1 cellular context compared by ENCODE assay signal in the genomic region with DNA sequence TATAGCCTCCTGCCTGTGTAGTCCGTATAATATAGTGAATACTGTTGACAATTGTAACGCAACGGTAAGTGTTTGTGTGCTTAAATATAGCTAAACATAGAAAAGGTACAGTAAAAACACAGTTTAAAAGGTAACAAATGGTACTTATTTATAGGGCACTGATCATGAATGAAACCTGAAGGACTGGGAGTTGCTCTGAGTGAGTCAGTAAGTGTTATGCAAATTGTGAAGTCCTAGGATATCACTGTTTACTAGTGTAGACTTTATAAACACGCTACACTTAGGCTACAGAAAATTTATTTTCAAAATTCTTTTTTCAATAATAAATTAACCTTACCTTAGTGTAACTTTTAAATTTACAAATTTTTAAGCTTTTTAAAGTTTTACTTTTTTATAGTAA.
TF ChIP-seq lines count a peak whose summit lies in the region.

No MANE protein-coding gene starts in this region.

TF ChIP-seq in GM23338, 12 proteins besides CTCF, POLR2A, EP300 and RAD21 (continued from another document):
- TF ChIP-seq, protein P1, sequence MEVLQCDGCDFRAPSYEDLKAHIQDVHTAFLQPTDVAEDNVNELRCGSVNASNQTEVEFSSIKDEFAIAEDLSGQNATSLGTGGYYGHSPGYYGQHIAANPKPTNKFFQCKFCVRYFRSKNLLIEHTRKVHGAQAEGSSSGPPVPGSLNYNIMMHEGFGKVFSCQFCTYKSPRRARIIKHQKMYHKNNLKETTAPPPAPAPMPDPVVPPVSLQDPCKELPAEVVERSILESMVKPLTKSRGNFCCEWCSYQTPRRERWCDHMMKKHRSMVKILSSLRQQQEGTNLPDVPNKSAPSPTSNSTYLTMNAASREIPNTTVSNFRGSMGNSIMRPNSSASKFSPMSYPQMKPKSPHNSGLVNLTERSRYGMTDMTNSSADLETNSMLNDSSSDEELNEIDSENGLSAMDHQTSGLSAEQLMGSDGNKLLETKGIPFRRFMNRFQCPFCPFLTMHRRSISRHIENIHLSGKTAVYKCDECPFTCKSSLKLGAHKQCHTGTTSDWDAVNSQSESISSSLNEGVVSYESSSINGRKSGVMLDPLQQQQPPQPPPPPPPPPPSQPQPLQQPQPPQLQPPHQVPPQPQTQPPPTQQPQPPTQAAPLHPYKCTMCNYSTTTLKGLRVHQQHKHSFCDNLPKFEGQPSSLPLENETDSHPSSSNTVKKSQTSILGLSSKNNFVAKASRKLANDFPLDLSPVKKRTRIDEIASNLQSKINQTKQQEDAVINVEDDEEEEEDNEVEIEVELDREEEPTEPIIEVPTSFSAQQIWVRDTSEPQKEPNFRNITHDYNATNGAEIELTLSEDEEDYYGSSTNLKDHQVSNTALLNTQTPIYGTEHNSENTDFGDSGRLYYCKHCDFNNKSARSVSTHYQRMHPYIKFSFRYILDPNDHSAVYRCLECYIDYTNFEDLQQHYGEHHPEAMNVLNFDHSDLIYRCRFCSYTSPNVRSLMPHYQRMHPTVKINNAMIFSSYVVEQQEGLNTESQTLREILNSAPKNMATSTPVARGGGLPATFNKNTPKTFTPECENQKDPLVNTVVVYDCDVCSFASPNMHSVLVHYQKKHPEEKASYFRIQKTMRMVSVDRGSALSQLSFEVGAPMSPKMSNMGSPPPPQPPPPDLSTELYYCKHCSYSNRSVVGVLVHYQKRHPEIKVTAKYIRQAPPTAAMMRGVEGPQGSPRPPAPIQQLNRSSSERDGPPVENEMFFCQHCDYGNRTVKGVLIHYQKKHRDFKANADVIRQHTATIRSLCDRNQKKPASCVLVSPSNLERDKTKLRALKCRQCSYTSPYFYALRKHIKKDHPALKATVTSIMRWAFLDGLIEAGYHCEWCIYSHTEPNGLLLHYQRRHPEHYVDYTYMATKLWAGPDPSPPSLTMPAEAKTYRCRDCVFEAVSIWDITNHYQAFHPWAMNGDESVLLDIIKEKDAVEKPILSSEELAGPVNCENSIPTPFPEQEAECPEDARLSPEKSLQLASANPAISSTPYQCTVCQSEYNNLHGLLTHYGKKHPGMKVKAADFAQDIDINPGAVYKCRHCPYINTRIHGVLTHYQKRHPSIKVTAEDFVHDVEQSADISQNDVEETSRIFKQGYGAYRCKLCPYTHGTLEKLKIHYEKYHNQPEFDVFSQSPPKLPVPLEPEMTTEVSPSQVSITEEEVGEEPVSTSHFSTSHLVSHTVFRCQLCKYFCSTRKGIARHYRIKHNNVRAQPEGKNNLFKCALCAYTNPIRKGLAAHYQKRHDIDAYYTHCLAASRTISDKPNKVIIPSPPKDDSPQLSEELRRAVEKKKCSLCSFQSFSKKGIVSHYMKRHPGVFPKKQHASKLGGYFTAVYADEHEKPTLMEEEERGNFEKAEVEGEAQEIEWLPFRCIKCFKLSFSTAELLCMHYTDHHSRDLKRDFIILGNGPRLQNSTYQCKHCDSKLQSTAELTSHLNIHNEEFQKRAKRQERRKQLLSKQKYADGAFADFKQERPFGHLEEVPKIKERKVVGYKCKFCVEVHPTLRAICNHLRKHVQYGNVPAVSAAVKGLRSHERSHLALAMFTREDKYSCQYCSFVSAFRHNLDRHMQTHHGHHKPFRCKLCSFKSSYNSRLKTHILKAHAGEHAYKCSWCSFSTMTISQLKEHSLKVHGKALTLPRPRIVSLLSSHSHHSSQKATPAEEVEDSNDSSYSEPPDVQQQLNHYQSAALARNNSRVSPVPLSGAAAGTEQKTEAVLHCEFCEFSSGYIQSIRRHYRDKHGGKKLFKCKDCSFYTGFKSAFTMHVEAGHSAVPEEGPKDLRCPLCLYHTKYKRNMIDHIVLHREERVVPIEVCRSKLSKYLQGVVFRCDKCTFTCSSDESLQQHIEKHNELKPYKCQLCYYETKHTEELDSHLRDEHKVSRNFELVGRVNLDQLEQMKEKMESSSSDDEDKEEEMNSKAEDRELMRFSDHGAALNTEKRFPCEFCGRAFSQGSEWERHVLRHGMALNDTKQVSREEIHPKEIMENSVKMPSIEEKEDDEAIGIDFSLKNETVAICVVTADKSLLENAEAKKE (CRISPR knock-in tag; IDR thresholded peaks at IDR 0.05), result no peak
- TF ChIP-seq NANOG (IDR thresholded peaks at IDR 0.05; ENCODE audit: borderline replicate concordance) (no peak), CREB1 (CRISPR knock-in tag; IDR thresholded peaks at IDR 0.05; ENCODE audit: low read depth) (no peak)
